ENCODE assay signal across 12 cellular contexts in the genomic region with DNA sequence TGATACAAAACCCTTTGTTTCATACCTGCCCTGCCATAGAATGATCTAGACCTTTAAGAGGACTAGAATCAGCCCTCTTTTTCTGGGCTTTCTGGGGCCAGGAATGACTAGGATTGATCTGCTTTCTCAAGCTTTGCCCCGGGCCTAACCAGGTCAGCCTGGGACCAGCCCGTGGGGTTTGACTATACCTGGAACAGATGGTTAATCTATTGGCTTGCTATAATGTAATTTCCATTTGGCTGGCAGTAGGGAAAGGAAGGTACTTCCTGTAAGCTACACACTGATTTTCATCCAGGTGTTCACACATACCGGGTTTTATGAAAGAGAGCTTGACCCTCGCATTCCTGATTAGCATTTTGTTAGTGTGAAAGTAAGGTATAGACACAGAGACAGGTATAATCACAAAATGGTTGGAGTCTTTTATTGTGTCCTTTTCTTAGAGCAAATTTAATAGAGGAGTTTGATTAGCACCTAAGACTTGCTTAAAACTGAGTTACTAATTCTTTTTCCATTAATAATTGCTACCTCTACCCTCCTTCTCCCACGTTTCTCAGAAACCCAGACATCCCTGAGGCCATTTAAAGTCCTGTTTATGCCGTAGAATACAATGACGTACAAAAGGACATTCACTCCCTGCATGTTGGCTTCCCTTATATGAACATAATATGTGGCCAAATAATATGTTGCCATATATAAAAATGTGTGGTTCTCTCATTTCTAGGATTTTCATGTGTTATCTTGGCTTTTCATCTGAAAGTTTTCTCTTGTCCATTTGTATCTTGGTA. TPM values are rescaled to one million over a fixed set of nuclear protein-coding genes. Genes with fewer than 3 reads are reported as not detected.
A peak's percentile ranks its signal among the peaks of the same experiment; 100 is the strongest.
DNase-seq lines count a peak whose midpoint lies in the region; ATAC-seq and TF ChIP-seq lines count a peak whose summit lies in the region.
"Had no signal": no experiment of that assay in that cellular context is flagged by ENCODE, and none has a peak within 500 bp of the region (broad histone marks: within the 10 kb centered on the region; RNA-seq: fewer than 3 reads in every experiment).

No MANE protein-coding gene starts in this region.

- H3K27me3 ChIP-seq in right lobe of liver = no peaks in the 10 kb centered on the region

- H3K36me3 Mint-ChIP-seq in activated naive CD8-positive, alpha-beta T cell treated with anti-CD3 and anti-CD28 coated beads for 36 hours = peaks cover 48% of the 10 kb centered on the region
- H3K36me3 Mint-ChIP-seq in stimulated activated memory B cell treated with anti-CD40 and anti-IgM and Interleukin-4, amounts not matched to agents 10 μg/mL and 1 μg/mL and 100 μg/mL, for 72 hours = peaks cover 23% of the 10 kb centered on the region
- peaks cover 14% of the 10 kb centered on the region; the same call in 1 of the 2 replicates for H3K36me3 Mint-ChIP-seq in HFFc6 (ENCODE audit: low read depth)

- ATAC-seq in left colon (peak; percentile 99), right lobe of liver (no peak)
- ATAC-seq in stimulated activated memory B cell treated with anti-CD40 and anti-IgM and Interleukin-4, amounts not matched to agents 10 μg/mL and 1 μg/mL and 100 μg/mL, for 72 hours = no peak

- no peak overlapping the region for H3K4me3 Mint-ChIP-seq in activated naive CD8-positive, alpha-beta T cell treated with anti-CD3 and anti-CD28 coated beads for 36 hours
- no peak overlapping the region for H3K4me3 Mint-ChIP-seq in stimulated activated memory B cell treated with anti-CD40 and anti-IgM and Interleukin-4, amounts not matched to agents 10 μg/mL and 1 μg/mL and 100 μg/mL, for 72 hours
- no peak overlapping the region for H3K4me3 Mint-ChIP-seq in HFFc6

- no peak for TF ChIP-seq POLR2A in right lobe of liver (IDR thresholded peaks at IDR 0.05)

- 73% methylated on average over 7 of the region's 7 CpGs for WGBS in right lobe of liver (ENCODE audit: insufficient coverage, low coverage, low lambda C conversion rate, missing lambda C conversion rate)

- intact Hi-C loops in left colon (cut with DNase I, micrococcal nuclease) = no loop called here
- intact Hi-C loops in right lobe of liver (cut with DNase I) = no loop called here

- peak overlapping the region; percentile 75 for H3K27ac Mint-ChIP-seq in activated naive CD8-positive, alpha-beta T cell treated with anti-CD3 and anti-CD28 coated beads for 36 hours
- peak overlapping the region; percentile 34 for H3K27ac Mint-ChIP-seq in stimulated activated memory B cell treated with anti-CD40 and anti-IgM and Interleukin-4, amounts not matched to agents 10 μg/mL and 1 μg/mL and 100 μg/mL, for 72 hours
- H3K27ac Mint-ChIP-seq in HFFc6 = no peak overlapping the region

- no peaks in the 10 kb centered on the region for H3K27me3 Mint-ChIP-seq in activated naive CD8-positive, alpha-beta T cell treated with anti-CD3 and anti-CD28 coated beads for 36 hours
- H3K27me3 Mint-ChIP-seq in stimulated activated memory B cell treated with anti-CD40 and anti-IgM and Interleukin-4, amounts not matched to agents 10 μg/mL and 1 μg/mL and 100 μg/mL, for 72 hours = no peaks in the 10 kb centered on the region
- H3K27me3 Mint-ChIP-seq in HFFc6 (ENCODE audit: insufficient read depth) = no peaks in the 10 kb centered on the region; the same call in 1 of the 2 replicates

- H3K27ac ChIP-seq in right lobe of liver = no peak overlapping the region

- no peaks in the 10 kb centered on the region for H3K36me3 ChIP-seq in right lobe of liver

- peaks cover 8% of the 10 kb centered on the region for H3K9me3 Mint-ChIP-seq in activated naive CD8-positive, alpha-beta T cell treated with anti-CD3 and anti-CD28 coated beads for 36 hours
- no peaks in the 10 kb centered on the region for H3K9me3 Mint-ChIP-seq in stimulated activated memory B cell treated with anti-CD40 and anti-IgM and Interleukin-4, amounts not matched to agents 10 μg/mL and 1 μg/mL and 100 μg/mL, for 72 hours
- no peaks in the 10 kb centered on the region for H3K9me3 Mint-ChIP-seq in HFFc6

- DNase-seq in NCI-H2171 treated with DMSO at 0.1 percent for 48 hours (lab: John Stamatoyannopoulos, UW) (peak; percentile 45), NCI-H2171 (lab: John Stamatoyannopoulos, UW) (no peak), left colon (peak in 1 of 2 donors; percentile 30), right lobe of liver (no peak), KG1 (lab: John Stamatoyannopoulos, UW) (no peak), HFFc6 (no peak)
- no peak for DNase-seq in activated naive CD8-positive, alpha-beta T cell treated with anti-CD3 and anti-CD28 coated beads for 36 hours
- DNase-seq: 8988T, activated gamma-delta T cell treated with Interleukin-2 at 50 U/mL for 16 hours, NCI-H1436 treated with DMSO at 0.1 percent for 48 hours, occipital lobe had no signal

- no peaks in the 10 kb centered on the region for H3K9me3 ChIP-seq in right lobe of liver

- H3K4me1 Mint-ChIP-seq in activated naive CD8-positive, alpha-beta T cell treated with anti-CD3 and anti-CD28 coated beads for 36 hours = peaks cover 63% of the 10 kb centered on the region
- peaks cover 58% of the 10 kb centered on the region for H3K4me1 Mint-ChIP-seq in stimulated activated memory B cell treated with anti-CD40 and anti-IgM and Interleukin-4, amounts not matched to agents 10 μg/mL and 1 μg/mL and 100 μg/mL, for 72 hours
- H3K4me1 Mint-ChIP-seq in HFFc6 (ENCODE audit: low read depth) = peaks cover 11% of the 10 kb centered on the region

- H3K4me3 ChIP-seq in right lobe of liver = no peak overlapping the region

- peaks cover 0 to 10% (median 0%) of the 10 kb centered on the region in 4 donors for H3K4me1 ChIP-seq in right lobe of liver

- no peak for TF ChIP-seq CTCF in right lobe of liver (IDR thresholded peaks at IDR 0.05)
- no peak for TF ChIP-seq CTCF in HFFc6 (IDR thresholded peaks at IDR 0.05)

RNA-seq across cellular contexts. Expression of a gene that starts 17.3 kb away (rescaled TPM):
- total RNA-seq in activated naive CD8-positive, alpha-beta T cell treated with anti-CD3 and anti-CD28 coated beads for 36 hours = 10 to 100 TPM; 41.4 to 41.5 TPM
- 10 to 100 TPM; 32.2 to 34.4 TPM for total RNA-seq in left colon
- total RNA-seq in right lobe of liver = 10 to 100 TPM in 2 of 6 experiments, 1 to 10 TPM in 4; 7.5 to 11.2 (median 9.9) TPM
- total RNA-seq in HFFc6 (2021; fragmentation: NEBNext Ultra II Directional; extraction: Animal tissue kit (Norgen Biotek cat#: 25700)) = 10 to 100 TPM; 20.2 to 23.9 (median 22.6) TPM
